Comparison of ENCODE assay signal across 39 cellular contexts in the genomic region with DNA sequence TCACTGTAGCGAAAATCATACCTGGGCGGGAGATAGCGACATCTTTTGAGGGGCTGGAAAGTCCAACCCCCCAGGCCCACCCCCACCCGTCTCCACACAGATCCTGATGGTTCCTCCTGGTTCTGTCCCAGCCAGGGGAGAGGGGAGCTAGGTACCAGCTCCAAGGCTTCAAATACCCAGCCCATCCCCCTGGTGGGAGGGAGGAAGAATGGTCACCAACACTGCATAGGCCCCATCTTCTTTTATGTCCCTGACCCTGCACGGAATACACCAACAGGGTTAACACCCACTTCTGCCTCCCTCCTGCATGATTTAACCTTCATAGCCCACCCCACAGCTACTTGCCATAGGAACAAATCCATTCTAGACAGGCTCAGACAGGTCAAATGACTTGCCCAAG. TPM values are rescaled to one million over a fixed set of nuclear protein-coding genes. Genes with fewer than 3 reads are reported as not detected.
"Had no signal": no experiment of that assay in that cellular context is flagged by ENCODE, and none has a peak within 500 bp of the region (broad histone marks: within the 10 kb centered on the region; RNA-seq: fewer than 3 reads in every experiment).

No MANE protein-coding gene starts in this region.

- H3K9me3 ChIP-seq: heart left ventricle, thoracic aorta, uterus had no signal

- H3K4me3 ChIP-seq: heart left ventricle, skin epidermis, thoracic aorta, uterus had no signal

- ATAC-seq: activated naive CD4-positive, alpha-beta T cell treated with anti-CD3 and anti-CD28 coated beads, Interleukin-2, amount 50 U/mL, for 72 hours; heart left ventricle; left colon; naive thymus-derived CD4-positive, alpha-beta T cell; sciatic nerve; stimulated activated effector memory CD8-positive, alpha-beta T cell treated with anti-CD3 and anti-CD28 coated beads, Interleukin-12 subunit alpha, Interleukin-12 subunit beta, amount 100 ng/mL, for 72 hours; T-cell had no signal

- H3K27me3 ChIP-seq: heart left ventricle, uterus had no signal

- H3K27ac Mint-ChIP-seq: activated CD4-positive, alpha-beta memory T cell treated with anti-CD3 and anti-CD28 coated beads, Interleukin-2, amount 10 ng/mL, durations not matched to agents 7 days and 5 days; activated CD4-positive, alpha-beta T cell treated with anti-CD3 and anti-CD28 coated beads, Interleukin-2, amount 10 ng/mL, durations not matched to agents 7 days and 5 days; activated naive CD4-positive, alpha-beta T cell treated with anti-CD3 and anti-CD28 coated beads, Interleukin-2, amount 50 U/mL, for 72 hours; activated T-cell treated with anti-CD3 and anti-CD28 coated beads, Interleukin-2, amount 50 U/mL, for 24 hours; immature natural killer cell; mesothelial cell of epicardium; naive thymus-derived CD4-positive, alpha-beta T cell; stimulated activated effector memory CD8-positive, alpha-beta T cell treated with anti-CD3 and anti-CD28 coated beads, Interleukin-12 subunit alpha, Interleukin-12 subunit beta, amount 100 ng/mL, for 72 hours; stimulated activated naive CD8-positive, alpha-beta T cell treated with anti-CD3 and anti-CD28 coated beads, Interleukin-15, Interleukin-2, amounts not matched to agents 100 ng/mL and 50 ng/mL, for 24 hours had no signal

- H3K36me3 Mint-ChIP-seq: activated naive CD4-positive, alpha-beta T cell treated with anti-CD3 and anti-CD28 coated beads, Interleukin-2, amount 50 U/mL, for 72 hours; immature natural killer cell; mesothelial cell of epicardium; naive thymus-derived CD4-positive, alpha-beta T cell; stimulated activated effector memory CD8-positive, alpha-beta T cell treated with anti-CD3 and anti-CD28 coated beads, Interleukin-12 subunit alpha, Interleukin-12 subunit beta, amount 100 ng/mL, for 72 hours; T-cell had no signal

- DNase-seq: activated CD4-positive, alpha-beta memory T cell treated with anti-CD3 and anti-CD28 coated beads, Interleukin-2, amount 10 ng/mL, durations not matched to agents 7 days and 5 days; activated CD4-positive, alpha-beta T cell treated with anti-CD3 and anti-CD28 coated beads for 1 hour; activated CD4-positive, alpha-beta T cell treated with anti-CD3 and anti-CD28 coated beads, Interleukin-2, amount 10 ng/mL, durations not matched to agents 7 days and 5 days; activated CD8-positive, alpha-beta memory T cell treated with anti-CD3 and anti-CD28 coated beads, Interleukin-2, amount 50 U/mL, for 48 hours; activated gamma-delta T cell treated with Interleukin-2 at 50 U/mL for 16 hours; activated T-cell treated with anti-CD3 and anti-CD28 coated beads, Interleukin-2, amount 50 U/mL, for 24 hours; effector memory CD4-positive, alpha-beta T cell; heart left ventricle; hypothalamus; immature natural killer cell; kidney; left colon; mammary epithelial cell; naive thymus-derived CD4-positive, alpha-beta T cell; stimulated activated CD4-positive, alpha-beta T cell treated with anti-CD3 and anti-CD28 coated beads, Interleukin-4, amount 100 ng/mL, for 24 hours; T-cell; trophoblast cell; uterus had no signal

- H3K4me1 ChIP-seq: heart left ventricle, uterus had no signal

- FAIRE-seq: bronchial epithelial cell, colon, endothelial cell of umbilical vein, kidney had no signal

- H3K27ac ChIP-seq: heart left ventricle, skin epidermis, thoracic aorta, uterus had no signal

- H3K9me3 Mint-ChIP-seq: activated CD4-positive, alpha-beta memory T cell treated with anti-CD3 and anti-CD28 coated beads, Interleukin-2, amount 10 ng/mL, durations not matched to agents 7 days and 5 days; activated CD4-positive, alpha-beta T cell treated with anti-CD3 and anti-CD28 coated beads, Interleukin-2, amount 10 ng/mL, durations not matched to agents 7 days and 5 days; activated naive CD4-positive, alpha-beta T cell treated with anti-CD3 and anti-CD28 coated beads, Interleukin-2, amount 50 U/mL, for 72 hours; activated T-cell treated with anti-CD3 and anti-CD28 coated beads, Interleukin-2, amount 50 U/mL, for 24 hours; immature natural killer cell; mesothelial cell of epicardium; neural crest cell; stimulated activated effector memory CD8-positive, alpha-beta T cell treated with anti-CD3 and anti-CD28 coated beads, Interleukin-12 subunit alpha, Interleukin-12 subunit beta, amount 100 ng/mL, for 72 hours; stimulated activated naive CD8-positive, alpha-beta T cell treated with anti-CD3 and anti-CD28 coated beads, Interleukin-15, Interleukin-2, amounts not matched to agents 100 ng/mL and 50 ng/mL, for 24 hours; T-cell had no signal

- H3K4me1 Mint-ChIP-seq: activated CD4-positive, alpha-beta memory T cell treated with anti-CD3 and anti-CD28 coated beads, Interleukin-2, amount 10 ng/mL, durations not matched to agents 7 days and 5 days; activated CD4-positive, alpha-beta T cell treated with anti-CD3 and anti-CD28 coated beads, Interleukin-2, amount 10 ng/mL, durations not matched to agents 7 days and 5 days; immature natural killer cell; naive thymus-derived CD4-positive, alpha-beta T cell; neural crest cell; stimulated activated effector memory CD8-positive, alpha-beta T cell treated with anti-CD3 and anti-CD28 coated beads, Interleukin-12 subunit alpha, Interleukin-12 subunit beta, amount 100 ng/mL, for 72 hours; T-cell had no signal

- H3K4me3 Mint-ChIP-seq: activated CD4-positive, alpha-beta memory T cell treated with anti-CD3 and anti-CD28 coated beads, Interleukin-2, amount 10 ng/mL, durations not matched to agents 7 days and 5 days; activated CD4-positive, alpha-beta T cell treated with anti-CD3 and anti-CD28 coated beads, Interleukin-2, amount 10 ng/mL, durations not matched to agents 7 days and 5 days; activated T-cell treated with anti-CD3 and anti-CD28 coated beads, Interleukin-2, amount 50 U/mL, for 24 hours; immature natural killer cell; mesothelial cell of epicardium; naive thymus-derived CD4-positive, alpha-beta T cell; neural crest cell; stimulated activated effector memory CD8-positive, alpha-beta T cell treated with anti-CD3 and anti-CD28 coated beads, Interleukin-12 subunit alpha, Interleukin-12 subunit beta, amount 100 ng/mL, for 72 hours; stimulated activated naive CD8-positive, alpha-beta T cell treated with anti-CD3 and anti-CD28 coated beads, Interleukin-15, Interleukin-2, amounts not matched to agents 100 ng/mL and 50 ng/mL, for 24 hours; T-cell had no signal

- H3K36me3 ChIP-seq: heart left ventricle, thoracic aorta, uterus had no signal

RNA-seq across cellular contexts. Expression of gene HAP1, which starts 9.3 kb away (rescaled TPM):
- total RNA-seq: activated naive CD4-positive, alpha-beta T cell treated with anti-CD3 and anti-CD28 coated beads, Interleukin-2, amount 50 U/mL, for 72 hours; subcutaneous adipose tissue had no signal
- polyA plus RNA-seq: immature natural killer cell; naive thymus-derived CD4-positive, alpha-beta T cell had no signal

RNA-seq across cellular contexts. Expression of gene GAST, which starts 13.0 kb away (rescaled TPM):
- total RNA-seq: activated CD4-positive, alpha-beta memory T cell treated with anti-CD3 and anti-CD28 coated beads, Interleukin-2, amount 10 ng/mL, durations not matched to agents 7 days and 5 days; activated CD4-positive, alpha-beta T cell treated with anti-CD3 and anti-CD28 coated beads, Interleukin-2, amount 10 ng/mL, durations not matched to agents 7 days and 5 days; activated naive CD4-positive, alpha-beta T cell treated with anti-CD3 and anti-CD28 coated beads, Interleukin-2, amount 50 U/mL, for 72 hours; bronchial epithelial cell; dermis microvascular lymphatic vessel endothelial cell; endothelial cell of umbilical vein; fibroblast of lung; fibroblast of villous mesenchyme; heart left ventricle; kidney; left colon; liver; mesothelial cell of epicardium; naive thymus-derived CD4-positive, alpha-beta T cell; neural crest cell; omental fat pad; posterior vena cava; renal cortical epithelial cell; sciatic nerve; subcutaneous adipose tissue; T-cell; T-helper 2 cell treated with Interferon-gamma antibody and Interleukin-4, amounts not matched to agents 100 ng/mL and 5 ng/mL, for 36 hours; thoracic aorta; uterus had no signal
- polyA plus RNA-seq: endothelial cell of umbilical vein; esophagus; fibroblast of lung; heart left ventricle; immature natural killer cell; liver; naive thymus-derived CD4-positive, alpha-beta T cell had no signal
